Comparison of ENCODE assay signal across 1 cellular context in genomic region chr2:11533278-11534077, GRCh38.
A peak's percentile ranks its signal among the peaks of the same experiment; 100 is the strongest.
TF ChIP-seq lines count a peak whose summit lies in the region.

A gene with protein sequence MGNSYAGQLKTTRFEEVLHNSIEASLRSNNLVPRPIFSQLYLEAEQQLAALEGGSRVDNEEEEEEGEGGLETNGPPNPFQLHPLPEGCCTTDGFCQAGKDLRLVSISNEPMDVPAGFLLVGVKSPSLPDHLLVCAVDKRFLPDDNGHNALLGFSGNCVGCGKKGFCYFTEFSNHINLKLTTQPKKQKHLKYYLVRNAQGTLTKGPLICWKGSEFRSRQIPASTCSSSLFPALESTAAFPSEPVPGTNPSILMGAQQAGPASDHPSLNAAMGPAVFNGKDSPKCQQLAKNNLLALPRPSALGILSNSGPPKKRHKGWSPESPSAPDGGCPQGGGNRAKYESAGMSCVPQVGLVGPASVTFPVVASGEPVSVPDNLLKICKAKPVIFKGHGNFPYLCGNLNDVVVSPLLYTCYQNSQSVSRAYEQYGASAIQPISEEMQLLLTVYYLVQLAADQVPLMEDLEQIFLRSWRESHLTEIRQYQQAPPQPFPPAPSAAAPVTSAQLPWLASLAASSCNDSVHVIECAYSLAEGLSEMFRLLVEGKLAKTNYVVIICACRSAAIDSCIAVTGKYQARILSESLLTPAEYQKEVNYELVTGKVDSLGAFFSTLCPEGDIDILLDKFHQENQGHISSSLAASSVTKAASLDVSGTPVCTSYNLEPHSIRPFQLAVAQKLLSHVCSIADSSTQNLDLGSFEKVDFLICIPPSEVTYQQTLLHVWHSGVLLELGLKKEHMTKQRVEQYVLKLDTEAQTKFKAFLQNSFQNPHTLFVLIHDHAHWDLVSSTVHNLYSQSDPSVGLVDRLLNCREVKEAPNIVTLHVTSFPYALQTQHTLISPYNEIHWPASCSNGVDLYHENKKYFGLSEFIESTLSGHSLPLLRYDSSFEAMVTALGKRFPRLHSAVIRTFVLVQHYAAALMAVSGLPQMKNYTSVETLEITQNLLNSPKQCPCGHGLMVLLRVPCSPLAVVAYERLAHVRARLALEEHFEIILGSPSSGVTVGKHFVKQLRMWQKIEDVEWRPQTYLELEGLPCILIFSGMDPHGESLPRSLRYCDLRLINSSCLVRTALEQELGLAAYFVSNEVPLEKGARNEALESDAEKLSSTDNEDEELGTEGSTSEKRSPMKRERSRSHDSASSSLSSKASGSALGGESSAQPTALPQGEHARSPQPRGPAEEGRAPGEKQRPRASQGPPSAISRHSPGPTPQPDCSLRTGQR (N-terminal part only) (plus strand): TSS chr2:11534045. CDS start chr2:11556615, 22,570 bp downstream.

TF ChIP-seq in HEK293, 187 proteins besides CTCF, POLR2A, EP300 and RAD21 (continued from another document):
- TF ChIP-seq YY1 (tag by site-specific recombination; IDR thresholded peaks at IDR 0.05) (no peak), GLI4 (tag by site-specific recombination; IDR thresholded peaks at IDR 0.05) (no peak), ZNF768 (tag by site-specific recombination; IDR thresholded peaks at IDR 0.05) (0 out of 2 replicates have a peak, but pooled peaks have one; percentile 28), KLF9 (tag by site-specific recombination; IDR thresholded peaks at IDR 0.05; ENCODE audit: low read depth) (no peak)
- TF ChIP-seq, protein P1, sequence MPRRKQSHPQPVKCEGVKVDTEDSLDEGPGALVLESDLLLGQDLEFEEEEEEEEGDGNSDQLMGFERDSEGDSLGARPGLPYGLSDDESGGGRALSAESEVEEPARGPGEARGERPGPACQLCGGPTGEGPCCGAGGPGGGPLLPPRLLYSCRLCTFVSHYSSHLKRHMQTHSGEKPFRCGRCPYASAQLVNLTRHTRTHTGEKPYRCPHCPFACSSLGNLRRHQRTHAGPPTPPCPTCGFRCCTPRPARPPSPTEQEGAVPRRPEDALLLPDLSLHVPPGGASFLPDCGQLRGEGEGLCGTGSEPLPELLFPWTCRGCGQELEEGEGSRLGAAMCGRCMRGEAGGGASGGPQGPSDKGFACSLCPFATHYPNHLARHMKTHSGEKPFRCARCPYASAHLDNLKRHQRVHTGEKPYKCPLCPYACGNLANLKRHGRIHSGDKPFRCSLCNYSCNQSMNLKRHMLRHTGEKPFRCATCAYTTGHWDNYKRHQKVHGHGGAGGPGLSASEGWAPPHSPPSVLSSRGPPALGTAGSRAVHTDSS (tag by site-specific recombination; IDR thresholded peaks at IDR 0.05) = no peak
